Comparison of ENCODE assay signal across 9 cellular contexts in the genomic region with DNA sequence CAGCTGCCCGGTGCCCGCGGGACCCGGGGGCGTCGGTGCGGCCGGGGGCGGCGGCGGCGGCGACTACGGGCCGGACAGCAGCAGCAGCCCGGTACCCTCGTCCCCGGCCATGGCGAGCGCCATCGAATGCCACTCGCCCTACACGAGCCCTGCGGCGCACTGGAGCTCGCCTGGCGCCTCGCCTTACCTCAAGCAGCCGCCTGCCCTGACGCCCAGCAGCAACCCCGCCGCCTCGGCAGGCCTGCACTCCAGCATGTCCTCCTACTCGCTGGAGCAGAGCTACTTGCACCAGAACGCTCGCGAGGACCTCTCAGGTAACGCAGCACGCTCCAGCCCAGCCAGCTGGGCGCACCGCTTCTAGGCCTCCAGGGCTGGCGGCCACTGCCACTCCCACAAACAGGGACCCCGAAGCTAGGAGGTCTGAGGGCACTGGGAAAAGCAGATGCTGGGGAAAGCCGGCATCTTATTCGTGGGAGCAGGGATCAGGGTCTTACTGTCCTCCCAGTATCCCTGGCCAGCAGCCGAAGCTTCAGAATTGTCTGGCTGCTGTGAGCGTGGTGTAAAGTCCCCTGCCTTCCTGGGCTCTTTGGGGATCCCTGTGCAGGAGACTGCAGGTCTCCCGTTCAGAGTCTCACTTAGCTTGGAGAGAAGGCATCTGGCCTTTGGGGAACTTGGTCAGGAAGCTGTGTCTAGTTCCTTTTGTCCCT. TPM values are rescaled to one million over a fixed set of nuclear protein-coding genes. Genes with fewer than 3 reads are reported as not detected.
DNase-seq lines count a peak whose midpoint lies in the region; ATAC-seq and TF ChIP-seq lines count a peak whose summit lies in the region.
"Had no signal": no experiment of that assay in that cellular context is flagged by ENCODE, and none has a peak within 500 bp of the region (broad histone marks: within the 10 kb centered on the region; RNA-seq: fewer than 3 reads in every experiment).

No MANE protein-coding gene starts in this region.

- H3K36me3 Mint-ChIP-seq in Caco-2 (ENCODE audit: insufficient read depth, unreplicated experiment) = no peaks in the 10 kb centered on the region

- H3K4me1 ChIP-seq in Caco-2 = no peaks in the 10 kb centered on the region
- H3K4me1 ChIP-seq in esophagus squamous epithelium = peaks cover 16 to 71% (median 22%) of the 10 kb centered on the region in 3 donors
- peaks cover 4% of the 10 kb centered on the region for H3K4me1 ChIP-seq in psoas muscle

- no peak for TF ChIP-seq POLR2A in esophagus squamous epithelium (IDR thresholded peaks at IDR 0.05)

- CTCF ChIA-PET in Caco-2 (lab: Charles Lee) = interaction anchor here (0.6 kb wide), 1 partner anchor 1982 kb away, joined by 3 read pairs; no protein-coding TSS in a partner anchor

- TF ChIP-seq CTCF in Caco-2 (IDR thresholded peaks at IDR 0.05; ENCODE audit: insufficient read depth in 1 of 2, low read depth in 1 of 2, low read length in 1 of 2, severe bottlenecking in 1 of 2, unreplicated experiment in 1 of 2) = no peak
- no peak for TF ChIP-seq CTCF in esophagus squamous epithelium (IDR thresholded peaks at IDR 0.05)
- TF ChIP-seq CTCF in psoas muscle (IDR thresholded peaks at IDR 0.05) = no peak

- H3K9me3 ChIP-seq in Caco-2 (no peaks in the 10 kb centered on the region), esophagus squamous epithelium (no peaks in the 10 kb centered on the region), psoas muscle (no peaks in the 10 kb centered on the region)

- H3K4me3 Mint-ChIP-seq in Caco-2 (ENCODE audit: unreplicated experiment) = peak overlapping the region; percentile 40

- POLR2A ChIA-PET in Caco-2 (lab: Charles Lee) = no interaction called here

- no peaks in the 10 kb centered on the region for H3K9me3 Mint-ChIP-seq in Caco-2 (ENCODE audit: unreplicated experiment)

- H3K27me3 ChIP-seq in Caco-2 (replicated peaks; ENCODE audit: control insufficient read depth, insufficient read depth, low read length) = no peaks in the 10 kb centered on the region
- H3K27me3 ChIP-seq in esophagus squamous epithelium = peaks cover 9 to 100% (median 14%) of the 10 kb centered on the region in 4 donors
- peaks cover 0 to 90% (median 53%) of the 10 kb centered on the region in 3 donors for H3K27me3 ChIP-seq in psoas muscle (ENCODE audit: insufficient read depth in 3 of 3, low read length in 2 of 3)

- peaks cover 6% of the 10 kb centered on the region for H3K27me3 Mint-ChIP-seq in Caco-2 (ENCODE audit: insufficient read depth, unreplicated experiment)

- intact Hi-C loops in Caco-2 (cut with micrococcal nuclease; ENCODE audit: unreplicated experiment) = loop anchor here (10.0 kb wide), 1 partner anchor 666 kb away; no protein-coding TSS in a partner anchor
- intact Hi-C loops in esophagus squamous epithelium (cut with DNase I) = no loop called here
- intact Hi-C loops in psoas muscle (cut with DNase I) = no loop called here

- DNase-seq in Caco-2 (no peak), NCI-H1105 treated with DMSO at 0.1 percent for 48 hours (lab: John Stamatoyannopoulos, UW) (peak; percentile 33), esophagus squamous epithelium (lab: John Stamatoyannopoulos, UW) (no peak), psoas muscle (no peak), T-helper 1 cell (no peak), NCI-H1092 (lab: John Stamatoyannopoulos, UW) (no peak), medulla oblongata (ENCODE audit: extremely low spot score) (no peak)
- DNase-seq: NCI-H446 treated with DMSO at 0.1 percent for 48 hours had no signal

- no peaks in the 10 kb centered on the region for H3K4me1 Mint-ChIP-seq in Caco-2 (ENCODE audit: low read depth, unreplicated experiment)

- BruUV-seq in Caco-2 (replicated peaks; lab: Mats Ljungman, UMichigan) = no TSS peak

- WGBS in esophagus squamous epithelium, 2 donors = 34 to 35% methylated on average over 2 to 5 of the region's 48 CpGs
- 4 to 8% (median 5%) methylated on average over 36 to 48 of the region's 48 CpGs for WGBS in psoas muscle, 3 donors

- H3K27ac Mint-ChIP-seq in Caco-2 (ENCODE audit: unreplicated experiment) = no peak overlapping the region

- peak overlapping the region; percentile 76 to 95 (median 88) for H3K27ac ChIP-seq in esophagus squamous epithelium
- H3K27ac ChIP-seq in psoas muscle = no peak overlapping the region

- H3K36me3 ChIP-seq in Caco-2 (ENCODE audit: control insufficient read depth, insufficient read depth, low read length) (no peaks in the 10 kb centered on the region), esophagus squamous epithelium (no peaks in the 10 kb centered on the region), psoas muscle (ENCODE audit: insufficient read depth in 1 of 2, low read depth in 1 of 2) (no peaks in the 10 kb centered on the region)

- ATAC-seq in psoas muscle (no peak), HG03520 (IDR thresholded peaks at IDR 0.05; ENCODE audit: unreplicated experiment) (no peak)

- no peak overlapping the region for H3K4me3 ChIP-seq in Caco-2 (ENCODE audit: low read depth, low read length)
- H3K4me3 ChIP-seq in esophagus squamous epithelium = peak overlapping the region; percentile 42 to 75 (median 54)
- peak overlapping the region; percentile 60 for H3K4me3 ChIP-seq in psoas muscle

RNA-seq across cellular contexts. Expression of a gene that starts 1.6 kb away (rescaled TPM):
- total RNA-seq in Caco-2 (2022) = 0.79 and 0.88 TPM in 2 replicates
- total RNA-seq in esophagus squamous epithelium = 10 to 100 TPM in 1 of 4 donors, 1 to 10 TPM in 2, under 1 TPM in 1; 0.34 to 12.4 (median 4.0) TPM
- total RNA-seq in psoas muscle = under 1 TPM; 0.12 to 0.54 (median 0.28) TPM
- under 1 TPM; 0.07 to 0.42 (median 0.17) TPM for polyA plus RNA-seq in psoas muscle
